11 cellular contexts compared by ENCODE assay signal in genomic region chr12:42484996-42485395, GRCh38.
DNase-seq lines count a peak whose midpoint lies in the region; ATAC-seq, FAIRE-seq and TF ChIP-seq lines count a peak whose summit lies in the region.
"Had no signal": no experiment of that assay in that cellular context is flagged by ENCODE, and none has a peak within 500 bp of the region (broad histone marks: within the 10 kb centered on the region; RNA-seq: fewer than 3 reads in every experiment).

No MANE protein-coding gene starts in this region.

- H3K9me3 Mint-ChIP-seq in neural crest cell (no peaks in the 10 kb centered on the region), immature natural killer cell (peaks cover 0 to under 1% (median 0%) of the 10 kb centered on the region in 6 donors)

- no peak overlapping the region for H3K4me3 ChIP-seq in fibroblast of the aortic adventitia (ENCODE audit: low read depth, low read length)
- no peak overlapping the region for H3K4me3 ChIP-seq in upper lobe of right lung

- H3K27me3 Mint-ChIP-seq in neural crest cell (ENCODE audit: low read depth) (peaks cover 3% of the 10 kb centered on the region), immature natural killer cell (ENCODE audit: low read depth in 3 of 3) (peaks cover 12 to 22% (median 20%) of the 10 kb centered on the region in 3 donors)

- ATAC-seq in upper lobe of right lung, result no peak

- H3K36me3 ChIP-seq in upper lobe of right lung, result no peaks in the 10 kb centered on the region

- peak; percentile 52 for FAIRE-seq in GM19239 (lab: Jason Lieb, UNC)

- DNase-seq in GM19239 (ENCODE audit: insufficient read length, low spot score), result no peak
- peak; percentile 37 for DNase-seq in M059J (ENCODE audit: low read depth)
- peak; percentile 25 for DNase-seq in fibroblast of the aortic adventitia (ENCODE audit: low read depth)
- no peak for DNase-seq in neural crest cell (ENCODE audit: low read depth, low spot score)
- no peak for DNase-seq in retina
- no peak for DNase-seq in immature natural killer cell
- DNase-seq in NOMO-1 treated with DMSO at 0.1 percent for 48 hours (lab: John Stamatoyannopoulos, UW; ENCODE audit: unreplicated experiment), result no peak
- no peak for DNase-seq in upper lobe of right lung
- DNase-seq: activated gamma-delta T cell treated with Interleukin-2 at 50 U/mL for 16 hours, DND-41, NCI-H446 treated with DMSO at 0.1 percent for 48 hours had no signal

- H3K27ac Mint-ChIP-seq in neural crest cell (ENCODE audit: unreplicated experiment), result no peak overlapping the region
- H3K27ac Mint-ChIP-seq in immature natural killer cell, result no peak overlapping the region

- H3K27ac ChIP-seq in upper lobe of right lung, result no peak overlapping the region

- H3K9me3 ChIP-seq in upper lobe of right lung, result no peaks in the 10 kb centered on the region

- no peaks in the 10 kb centered on the region for H3K36me3 Mint-ChIP-seq in neural crest cell (ENCODE audit: low read depth)
- H3K36me3 Mint-ChIP-seq in immature natural killer cell, result no peaks in the 10 kb centered on the region

- H3K4me3 Mint-ChIP-seq in neural crest cell (peak overlapping the region; percentile 90), immature natural killer cell (peak overlapping the region in 1 of 5 donors; percentile 33)

- H3K4me1 Mint-ChIP-seq in neural crest cell (peaks cover 38% of the 10 kb centered on the region), immature natural killer cell (peaks cover 9 to 20% of the 10 kb centered on the region in 2 donors)

- intact Hi-C loops in upper lobe of right lung (cut with DNase I), result no loop called here

- no peaks in the 10 kb centered on the region for H3K27me3 ChIP-seq in upper lobe of right lung

- peaks cover 31% of the 10 kb centered on the region for H3K4me1 ChIP-seq in upper lobe of right lung

- no peak for TF ChIP-seq CTCF in fibroblast of the aortic adventitia (IDR thresholded peaks at IDR 0.05; ENCODE audit: insufficient read depth, low read length)
- TF ChIP-seq CTCF in neural crest cell (conservative IDR thresholded peaks at IDR 0.05), result no peak
- no peak for TF ChIP-seq CTCF in upper lobe of right lung (IDR thresholded peaks at IDR 0.05)

Comparison
In these comparisons a context has a peak if more than half of its experiments do, and no peak if none do; other contexts are left out.
1. DNase-seq: peak in M059J (single experiment) and fibroblast of the aortic adventitia (single experiment); none in GM19239 (single experiment), neural crest cell (single experiment), retina (single experiment), immature natural killer cell (0 of 3), NOMO-1 treated with DMSO at 0.1 percent for 48 hours (single experiment) and upper lobe of right lung (single experiment).